ENCODE assay signal across 14 cellular contexts in genomic region chr1:103516693-103517092, GRCh38. TPM values are rescaled to one million over a fixed set of nuclear protein-coding genes. Genes with fewer than 3 reads are reported as not detected.
A peak's percentile ranks its signal among the peaks of the same experiment; 100 is the strongest.
DNase-seq lines count a peak whose midpoint lies in the region; ATAC-seq and TF ChIP-seq lines count a peak whose summit lies in the region.
"Had no signal": no experiment of that assay in that cellular context is flagged by ENCODE, and none has a peak within 500 bp of the region (broad histone marks: within the 10 kb centered on the region; RNA-seq: fewer than 3 reads in every experiment).

No MANE protein-coding gene starts in this region.

- no peak for TF ChIP-seq POLR2A in stomach (IDR thresholded peaks at IDR 0.05)
- no peak for TF ChIP-seq POLR2A in lower leg skin (IDR thresholded peaks at IDR 0.05)
- TF ChIP-seq POLR2A in testis (IDR thresholded peaks at IDR 0.05), result no peak

- intact Hi-C loops in stomach (cut with DNase I; ENCODE audit: low total_unique reads), result no loop called here
- intact Hi-C loops in lower leg skin (cut with DNase I; ENCODE audit: low total_unique reads), result no loop called here
- intact Hi-C loops in testis (cut with DNase I; ENCODE audit: low total_unique reads), result loop anchor here (10.0 kb wide), 1 partner anchor 412 kb away; the partner anchor contains the start of gene COL11A1

- H3K27ac ChIP-seq in HEK293 (ENCODE audit: extremely low read depth, low read depth, low read length) (no peak overlapping the region), foreskin keratinocyte (peak overlapping the region; percentile 61), stomach (no peak overlapping the region), testis (no peak overlapping the region)
- H3K27ac ChIP-seq in CD8-positive, alpha-beta memory T cell (ENCODE audit: low read depth, low read length), result no peak overlapping the region
- H3K27ac ChIP-seq: SJSA1 had no signal

- no peaks in the 10 kb centered on the region for H3K27me3 ChIP-seq in foreskin keratinocyte
- no peaks in the 10 kb centered on the region for H3K27me3 ChIP-seq in CD8-positive, alpha-beta memory T cell (ENCODE audit: insufficient read depth, low read length, poor library complexity, severe bottlenecking)
- H3K27me3 ChIP-seq in stomach, result no peaks in the 10 kb centered on the region
- no peaks in the 10 kb centered on the region for H3K27me3 ChIP-seq in testis
- H3K27me3 ChIP-seq: SJSA1 had no signal

- POLR2A ChIA-PET in HEK293 (lab: Yijun Ruan, JAX), result no interaction called here
- POLR2A ChIA-PET in CD8-positive, alpha-beta memory T cell (lab: Charles Lee), result no interaction called here

- peaks cover 5% of the 10 kb centered on the region for H3K36me3 Mint-ChIP-seq in activated naive CD8-positive, alpha-beta T cell treated with anti-CD3 and anti-CD28 coated beads for 36 hours
- peaks cover 0 to 4% (median 2%) of the 10 kb centered on the region in 3 donors for H3K36me3 Mint-ChIP-seq in CD8-positive, alpha-beta memory T cell

- TF ChIP-seq CTCF in HEK293 (tag by site-specific recombination; IDR thresholded peaks at IDR 0.05) (no peak), foreskin keratinocyte (conservative IDR thresholded peaks at IDR 0.05) (no peak), stomach (IDR thresholded peaks at IDR 0.05) (no peak), lower leg skin (IDR thresholded peaks at IDR 0.05) (no peak), testis (IDR thresholded peaks at IDR 0.05) (no peak)

- H3K4me3 ChIP-seq in HEK293 (ENCODE audit: low read depth, low read length) (no peak overlapping the region), stomach (no peak overlapping the region), lower leg skin (ENCODE audit: low read depth, poor library complexity, severe bottlenecking) (no peak overlapping the region), testis (no peak overlapping the region)
- no peak overlapping the region for H3K4me3 ChIP-seq in CD8-positive, alpha-beta memory T cell (ENCODE audit: low read length)
- H3K4me3 ChIP-seq: SJSA1 had no signal

- ATAC-seq in foreskin keratinocyte, result peak; percentile 89

- H3K36me3 ChIP-seq in HEK293 (ENCODE audit: control insufficient read depth in 2 of 2, insufficient read depth in 1 of 2, low read length in 2 of 2) (no peaks in the 10 kb centered on the region), stomach (no peaks in the 10 kb centered on the region), testis (ENCODE audit: low read depth, missing control alignments) (no peaks in the 10 kb centered on the region)
- H3K36me3 ChIP-seq in CD8-positive, alpha-beta memory T cell (ENCODE audit: insufficient read depth, low read length), result no peaks in the 10 kb centered on the region
- H3K36me3 ChIP-seq: SJSA1 had no signal

- DNase-seq in EH (ENCODE audit: low read depth) (peak; percentile 9), foreskin keratinocyte (peak; percentile 83 to 91), stomach (no peak), lower leg skin (ENCODE audit: low spot score in 2 of 2) (no peak), testis (no peak)
- DNase-seq in activated naive CD8-positive, alpha-beta T cell treated with anti-CD3 and anti-CD28 coated beads for 36 hours, result no peak
- DNase-seq in CD8-positive, alpha-beta memory T cell, result no peak
- DNase-seq: activated CD4-positive, alpha-beta memory T cell treated with anti-CD3 and anti-CD28 coated beads for 36 hours; activated effector memory CD4-positive, alpha-beta T cell treated with anti-CD3 and anti-CD28 coated beads, Interleukin-2, amount 50 U/mL, for 16 hours; caudate nucleus; DMS153; NCI-H1092 treated with DMSO at 0.1 percent for 48 hours had no signal

- H3K4me1 ChIP-seq in HEK293 (ENCODE audit: control insufficient read depth, insufficient read depth, low read length) (no peaks in the 10 kb centered on the region), foreskin keratinocyte (peaks cover 19% of the 10 kb centered on the region), stomach (peaks cover 0 to 3% (median 0%) of the 10 kb centered on the region in 4 donors), testis (no peaks in the 10 kb centered on the region)
- no peaks in the 10 kb centered on the region for H3K4me1 ChIP-seq in CD8-positive, alpha-beta memory T cell (ENCODE audit: insufficient read depth, low read length)

- H3K9me3 ChIP-seq in HEK293 (ENCODE audit: control insufficient read depth, insufficient read depth, low read depth, low read length) (no peaks in the 10 kb centered on the region), stomach (no peaks in the 10 kb centered on the region), testis (no peaks in the 10 kb centered on the region)
- no peaks in the 10 kb centered on the region for H3K9me3 ChIP-seq in CD8-positive, alpha-beta memory T cell (ENCODE audit: low read length)
- H3K9me3 ChIP-seq: SJSA1 had no signal

- no peak for TF ChIP-seq EP300 in stomach (IDR thresholded peaks at IDR 0.05)

- H3K4me1 Mint-ChIP-seq in activated naive CD8-positive, alpha-beta T cell treated with anti-CD3 and anti-CD28 coated beads for 36 hours, result peaks cover 34% of the 10 kb centered on the region
- peaks cover 1 to 6% (median 4%) of the 10 kb centered on the region in 3 donors for H3K4me1 Mint-ChIP-seq in CD8-positive, alpha-beta memory T cell

- CTCF ChIA-PET in HEK293 (lab: Yijun Ruan, JAX), result interaction anchor here (0.8 to 0.9 kb wide), 2 partner anchors 9 to 411 kb away, joined by 4 to 6 read pairs; no protein-coding TSS in a partner anchor
- CTCF ChIA-PET in CD8-positive, alpha-beta memory T cell (lab: Charles Lee), result no interaction called here

- H3K4me3 Mint-ChIP-seq in activated naive CD8-positive, alpha-beta T cell treated with anti-CD3 and anti-CD28 coated beads for 36 hours, result peak overlapping the region; percentile 15
- H3K4me3 Mint-ChIP-seq in CD8-positive, alpha-beta memory T cell, result no peak overlapping the region
- H3K4me3 Mint-ChIP-seq: activated CD4-positive, alpha-beta memory T cell treated with anti-CD3 and anti-CD28 coated beads for 36 hours had no signal

- H3K9me3 Mint-ChIP-seq in activated naive CD8-positive, alpha-beta T cell treated with anti-CD3 and anti-CD28 coated beads for 36 hours, result peaks cover under 1% of the 10 kb centered on the region
- H3K9me3 Mint-ChIP-seq in CD8-positive, alpha-beta memory T cell, result peaks cover 0 to 4% (median 0%) of the 10 kb centered on the region in 5 donors

- H3K27me3 Mint-ChIP-seq in activated naive CD8-positive, alpha-beta T cell treated with anti-CD3 and anti-CD28 coated beads for 36 hours, result no peaks in the 10 kb centered on the region
- H3K27me3 Mint-ChIP-seq in CD8-positive, alpha-beta memory T cell, result no peaks in the 10 kb centered on the region
- H3K27me3 Mint-ChIP-seq: activated CD4-positive, alpha-beta memory T cell treated with anti-CD3 and anti-CD28 coated beads for 36 hours had no signal

- peak overlapping the region; percentile 92 for H3K27ac Mint-ChIP-seq in activated naive CD8-positive, alpha-beta T cell treated with anti-CD3 and anti-CD28 coated beads for 36 hours
- H3K27ac Mint-ChIP-seq in CD8-positive, alpha-beta memory T cell, result no peak overlapping the region

TF ChIP-seq in HEK293, 187 proteins besides CTCF, POLR2A, EP300 and RAD21:
- no peak for TF ChIP-seq ZNF23 (tag by site-specific recombination; IDR thresholded peaks at IDR 0.05; ENCODE audit: borderline replicate concordance)
- TF ChIP-seq HIC1 (tag by site-specific recombination; IDR thresholded peaks at IDR 0.05), result no peak
- TF ChIP-seq ZNF664 (tag by site-specific recombination; IDR thresholded peaks at IDR 0.05), result 0 out of 2 replicates have a peak, but pooled peaks have one; percentile 15
- TF ChIP-seq ZNF76 (tag by site-specific recombination; IDR thresholded peaks at IDR 0.05; ENCODE audit: borderline replicate concordance, low read depth), result no peak
- no peak for TF ChIP-seq MYNN (tag by site-specific recombination; IDR thresholded peaks at IDR 0.05; ENCODE audit: borderline replicate concordance)
- TF ChIP-seq ZSCAN23 (tag by site-specific recombination; IDR thresholded peaks at IDR 0.05), result no peak
- TF ChIP-seq RBAK (tag by site-specific recombination; IDR thresholded peaks at IDR 0.05), result no peak

RNA-seq across cellular contexts. Expression of gene RNPC3, which starts 8.8 kb away (rescaled TPM):
- 10 to 100 TPM; 17.8 to 18.0 TPM for total RNA-seq in activated naive CD8-positive, alpha-beta T cell treated with anti-CD3 and anti-CD28 coated beads for 36 hours
- total RNA-seq in foreskin keratinocyte, result 8.1 TPM in 2 replicates
- polyA plus RNA-seq in foreskin keratinocyte, result 3.2 and 3.9 TPM in 2 replicates
- total RNA-seq in CD8-positive, alpha-beta memory T cell, result 10 to 100 TPM; 14.9 to 17.6 TPM
- polyA plus RNA-seq in CD8-positive, alpha-beta memory T cell, result 14.2 TPM
- 10 to 100 TPM; 26.8 to 46.7 (median 41.4) TPM for total RNA-seq in stomach
- polyA plus RNA-seq in stomach, result 1 to 10 TPM; 4.7 to 7.4 (median 5.5) TPM
- 10 to 100 TPM; 17.7 to 33.8 (median 19.7) TPM for total RNA-seq in lower leg skin
- 10 to 100 TPM; 48.6 to 62.0 TPM for total RNA-seq in testis
- 18.7 TPM for polyA plus RNA-seq in testis (ENCODE audit: insufficient read depth, low read depth, low replicate concordance)

RNA-seq across cellular contexts. Expression of gene AMY2B, which starts 54.7 kb away (rescaled TPM):
- 1 to 10 TPM; 4.6 to 5.3 TPM for total RNA-seq in activated naive CD8-positive, alpha-beta T cell treated with anti-CD3 and anti-CD28 coated beads for 36 hours
- 1.9 and 2.6 TPM in 2 replicates for total RNA-seq in foreskin keratinocyte
- 1.1 and 1.2 TPM in 2 replicates for polyA plus RNA-seq in foreskin keratinocyte
- 1 to 10 TPM; 6.5 to 8.4 TPM for total RNA-seq in CD8-positive, alpha-beta memory T cell
- polyA plus RNA-seq in CD8-positive, alpha-beta memory T cell, result 1.1 TPM
- 10 to 100 TPM in 3 of 5 donors, 1 to 10 TPM in 2; 5.2 to 91.0 (median 19.2) TPM for total RNA-seq in stomach
- polyA plus RNA-seq in stomach, result 10 to 100 TPM in 1 of 3 donors, 1 to 10 TPM in 2; 2.0 to 22.1 (median 5.0) TPM
- total RNA-seq in lower leg skin, result 10 to 100 TPM; 16.8 to 19.4 (median 17.9) TPM
- 10 to 100 TPM; 16.0 to 19.4 TPM for total RNA-seq in testis
- 6.6 TPM for polyA plus RNA-seq in testis (ENCODE audit: insufficient read depth, low read depth, low replicate concordance)

Comparison
In these comparisons a context has a peak if more than half of its experiments do, and no peak if none do; other contexts are left out.
1. DNase-seq: peak in EH (single experiment) and foreskin keratinocyte (2 of 2); none in activated naive CD8-positive, alpha-beta T cell treated with anti-CD3 and anti-CD28 coated beads for 36 hours (single experiment), CD8-positive, alpha-beta memory T cell (0 of 5), stomach (single experiment), lower leg skin (0 of 2) and testis (single experiment).